ENCODE assay signal across 8 cellular contexts in genomic region chr2:216081487-216082387, GRCh38. TPM values are rescaled to one million over a fixed set of nuclear protein-coding genes. Genes with fewer than 3 reads are reported as not detected.
DNase-seq lines count a peak whose midpoint lies in the region; ATAC-seq and TF ChIP-seq lines count a peak whose summit lies in the region.

Gene PECR (minus strand): TSS chr2:216081809. CDS start chr2:216081741, 68 bp downstream.
A gene with protein sequence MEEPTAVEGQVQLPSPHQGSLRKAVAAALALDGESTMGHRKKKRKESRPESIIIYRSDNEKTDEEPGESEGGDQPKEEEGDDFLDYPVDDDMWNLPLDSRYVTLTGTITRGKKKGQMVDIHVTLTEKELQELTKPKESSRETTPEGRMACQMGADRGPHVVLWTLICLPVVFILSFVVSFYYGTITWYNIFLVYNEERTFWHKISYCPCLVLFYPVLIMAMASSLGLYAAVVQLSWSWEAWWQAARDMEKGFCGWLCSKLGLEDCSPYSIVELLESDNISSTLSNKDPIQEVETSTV (plus strand): TSS chr2:216081919. CDS start chr2:216095964, 14,045 bp downstream.

- TF ChIP-seq POLR2A in lower leg skin (IDR thresholded peaks at IDR 0.05): no peak

- DNase-seq in Ammon's horn (ENCODE audit: low spot score) (peak; percentile 91), NCI-H510A treated with DMSO at 0.1 percent for 48 hours (lab: John Stamatoyannopoulos, UW) (peak; percentile 80), dermis blood vessel endothelial cell (peak; percentile 61), lower leg skin (ENCODE audit: low spot score in 2 of 2) (peak; percentile 69 to 95)
- DNase-seq in activated CD4-positive, alpha-beta T cell treated with anti-CD3 and anti-CD28 coated beads, Interleukin-2, amount 50 U/mL, for 24 hours (ENCODE audit: low read depth in 1 of 2, low spot score in 1 of 2): peak; percentile 52 to 58
- DNase-seq in stimulated activated CD4-positive, alpha-beta T cell treated with anti-CD3 and anti-CD28 coated beads, Interleukin-4, amount 100 ng/mL, for 4 hours: peak; percentile 64 to 74

- H3K4me3 ChIP-seq in lower leg skin (ENCODE audit: low read depth, poor library complexity, severe bottlenecking): peak within 1 kb of the TSS; percentile 62

- TF ChIP-seq CTCF in lower leg skin (IDR thresholded peaks at IDR 0.05): no peak

- intact Hi-C loops in lower leg skin (cut with DNase I; ENCODE audit: low total_unique reads): no loop called here

- ATAC-seq in GM19043 (IDR thresholded peaks at IDR 0.05; ENCODE audit: low read depth, unreplicated experiment) (peak; percentile 93), HG03196 (IDR thresholded peaks at IDR 0.05; ENCODE audit: unreplicated experiment) (peak; percentile 89)

- WGBS in lower leg skin, 2 donors: 0 to 1% methylated on average over 32 to 60 of the region's 60 CpGs

RNA-seq across cellular contexts. Expression of gene PECR, which starts in this region (rescaled TPM):
- total RNA-seq in dermis blood vessel endothelial cell (10.2 and 18.9 TPM in 2 replicates), lower leg skin (10 to 100 TPM in 2 of 4 donors, 1 to 10 TPM in 2; 4.8 to 14.6 (median 9.2) TPM)

RNA-seq across cellular contexts. Expression of the second gene that starts in this region (rescaled TPM):
- total RNA-seq in dermis blood vessel endothelial cell (0.37 and 0.85 TPM in 2 replicates), lower leg skin (under 1 TPM; 0.04 to 0.88 (median 0.36) TPM)

Comparison
In these comparisons a context has a peak if more than half of its experiments do, and no peak if none do; other contexts are left out.
1. Peak in every context shown above with its lines: DNase-seq, ATAC-seq and H3K4me3 ChIP-seq.